Comparison of ENCODE assay signal across 25 cellular contexts in genomic region chr1:119946724-119947123, GRCh38. TPM values are rescaled to one million over a fixed set of nuclear protein-coding genes. Genes with fewer than 3 reads are reported as not detected.
A peak's percentile ranks its signal among the peaks of the same experiment; 100 is the strongest.
DNase-seq lines count a peak whose midpoint lies in the region; ATAC-seq, FAIRE-seq and TF ChIP-seq lines count a peak whose summit lies in the region.
"Had no signal": no experiment of that assay in that cellular context is flagged by ENCODE, and none has a peak within 500 bp of the region (broad histone marks: within the 10 kb centered on the region; RNA-seq: fewer than 3 reads in every experiment).

No MANE protein-coding gene starts in this region.

- DNase-seq in HFFc6 (no peak), brain microvascular endothelial cell (no peak), kidney (no peak), smooth muscle cell (lab: John Stamatoyannopoulos, UW; ENCODE audit: unreplicated experiment) (no peak), GDM1 (lab: John Stamatoyannopoulos, UW) (no peak), putamen (ENCODE audit: low spot score) (no peak)
- DNase-seq: activated CD4-positive, alpha-beta T cell treated with anti-CD3 and anti-CD28 coated beads, Interleukin-2, amount 10 ng/mL, durations not matched to agents 7 days and 5 days; activated CD8-positive, alpha-beta memory T cell treated with anti-CD3 and anti-CD28 coated beads, Interleukin-2, amount 50 U/mL, for 48 hours; activated gamma-delta T cell; adrenal gland; COR-L47; DND-41; foreskin melanocyte; hypothalamus; NCI-H1417 treated with DMSO at 0.1 percent for 48 hours; NCI-H69; retina; T-cell; transverse colon had no signal

- no peak for ATAC-seq in GM21526 (IDR thresholded peaks at IDR 0.05; ENCODE audit: low FRiP score, unreplicated experiment)
- ATAC-seq: Right ventricle myocardium inferior; stimulated activated memory B cell treated with anti-CD40 and anti-IgM and Interleukin-4, amounts not matched to agents 10 μg/mL and 1 μg/mL and 100 μg/mL, for 72 hours; T-cell had no signal

- H3K4me3 ChIP-seq in brain microvascular endothelial cell (ENCODE audit: low read depth, low read length) (no peak overlapping the region), kidney (ENCODE audit: low read length in 2 of 2) (no peak overlapping the region), smooth muscle cell (no peak overlapping the region)
- H3K4me3 ChIP-seq: adrenal gland, transverse colon had no signal

- H3K9me3 ChIP-seq in kidney (ENCODE audit: control insufficient read depth in 1 of 2, low read length in 2 of 2) (no peaks in the 10 kb centered on the region), smooth muscle cell (replicated peaks; ENCODE audit: low read depth) (no peaks in the 10 kb centered on the region)
- H3K9me3 ChIP-seq: adrenal gland, transverse colon had no signal

- H3K4me1 ChIP-seq in kidney (ENCODE audit: control insufficient read depth in 1 of 2, insufficient read depth in 1 of 2, low read depth in 1 of 2, low read length in 2 of 2) (no peaks in the 10 kb centered on the region), smooth muscle cell (ENCODE audit: low read depth) (no peaks in the 10 kb centered on the region)
- H3K4me1 ChIP-seq: adrenal gland, transverse colon had no signal

- peak overlapping the region; percentile 83 for H3K27ac Mint-ChIP-seq in HFFc6
- H3K27ac Mint-ChIP-seq: activated CD4-positive, alpha-beta T cell treated with anti-CD3 and anti-CD28 coated beads, Interleukin-2, amount 10 ng/mL, durations not matched to agents 7 days and 5 days; stimulated activated memory B cell treated with anti-CD40 and anti-IgM and Interleukin-4, amounts not matched to agents 10 μg/mL and 1 μg/mL and 100 μg/mL, for 72 hours had no signal

- no peaks in the 10 kb centered on the region for H3K9me3 Mint-ChIP-seq in HFFc6
- H3K9me3 Mint-ChIP-seq: activated CD4-positive, alpha-beta T cell treated with anti-CD3 and anti-CD28 coated beads, Interleukin-2, amount 10 ng/mL, durations not matched to agents 7 days and 5 days; stimulated activated memory B cell treated with anti-CD40 and anti-IgM and Interleukin-4, amounts not matched to agents 10 μg/mL and 1 μg/mL and 100 μg/mL, for 72 hours; T-cell had no signal

- peak overlapping the region; percentile 70 for H3K4me3 Mint-ChIP-seq in HFFc6
- H3K4me3 Mint-ChIP-seq: activated CD4-positive, alpha-beta T cell treated with anti-CD3 and anti-CD28 coated beads, Interleukin-2, amount 10 ng/mL, durations not matched to agents 7 days and 5 days; stimulated activated memory B cell treated with anti-CD40 and anti-IgM and Interleukin-4, amounts not matched to agents 10 μg/mL and 1 μg/mL and 100 μg/mL, for 72 hours; T-cell had no signal

- no peak overlapping the region for H3K9ac ChIP-seq in kidney (ENCODE audit: low read length in 2 of 2)
- no peak overlapping the region for H3K9ac ChIP-seq in smooth muscle cell (ENCODE audit: low read depth)

- H3K27me3 ChIP-seq in brain microvascular endothelial cell (replicated peaks) = no peaks in the 10 kb centered on the region
- no peaks in the 10 kb centered on the region for H3K27me3 ChIP-seq in smooth muscle cell (ENCODE audit: low read depth)
- H3K27me3 ChIP-seq: adrenal gland, transverse colon had no signal

- FAIRE-seq in kidney (lab: Jason Lieb, UNC) = peak; percentile 8
- FAIRE-seq: keratinocyte had no signal

- H4K20me1 ChIP-seq in smooth muscle cell (ENCODE audit: low read depth) = peaks cover 21% of the 10 kb centered on the region

- no peaks in the 10 kb centered on the region; the same call in 1 of the 2 replicates for H3K27me3 Mint-ChIP-seq in HFFc6 (ENCODE audit: insufficient read depth)
- H3K27me3 Mint-ChIP-seq: activated CD4-positive, alpha-beta T cell treated with anti-CD3 and anti-CD28 coated beads, Interleukin-2, amount 10 ng/mL, durations not matched to agents 7 days and 5 days; stimulated activated memory B cell treated with anti-CD40 and anti-IgM and Interleukin-4, amounts not matched to agents 10 μg/mL and 1 μg/mL and 100 μg/mL, for 72 hours; T-cell had no signal

- H3F3A ChIP-seq in smooth muscle cell (ENCODE audit: low read depth) = no peaks in the 10 kb centered on the region

- no peak for TF ChIP-seq CTCF in HFFc6 (IDR thresholded peaks at IDR 0.05)
- no peak for TF ChIP-seq CTCF in brain microvascular endothelial cell (IDR thresholded peaks at IDR 0.05; ENCODE audit: low read depth, low read length, missing control alignments)
- no peak for TF ChIP-seq CTCF in kidney (IDR thresholded peaks at IDR 0.05; ENCODE audit: borderline replicate concordance, extremely low read depth, insufficient read depth)
- TF ChIP-seq CTCF in smooth muscle cell (IDR thresholded peaks at IDR 0.05; ENCODE audit: borderline replicate concordance, insufficient read depth, poor library complexity, severe bottlenecking) = no peak

- in situ Hi-C loops in brain microvascular endothelial cell (cut with HindIII; ENCODE audit: low pct_ligation_motif_present, low sequenced_read_pairs) = no loop called here

- peaks cover 30% of the 10 kb centered on the region for H3K36me3 Mint-ChIP-seq in HFFc6 (ENCODE audit: low read depth)

- peaks cover 22% of the 10 kb centered on the region for H3K79me2 ChIP-seq in smooth muscle cell (ENCODE audit: low read depth)

- H2AFZ ChIP-seq in smooth muscle cell (ENCODE audit: low read depth) = no peak overlapping the region

- H3K27ac ChIP-seq in brain microvascular endothelial cell = peak overlapping the region; percentile 68
- H3K27ac ChIP-seq in kidney (ENCODE audit: low read depth in 2 of 2, low read length in 2 of 2) = no peak overlapping the region
- peak overlapping the region; percentile 29 for H3K27ac ChIP-seq in smooth muscle cell (ENCODE audit: low read depth)
- H3K27ac ChIP-seq: adrenal gland, transverse colon had no signal

- H3K4me2 ChIP-seq in smooth muscle cell = peak overlapping the region; percentile 38

- peaks cover 39% of the 10 kb centered on the region for H3K36me3 ChIP-seq in brain microvascular endothelial cell (replicated peaks)
- peaks cover 9 to 21% of the 10 kb centered on the region in 2 donors for H3K36me3 ChIP-seq in kidney (ENCODE audit: control insufficient read depth in 1 of 2, insufficient read depth in 2 of 2, low read length in 2 of 2)
- peaks cover 13% of the 10 kb centered on the region for H3K36me3 ChIP-seq in smooth muscle cell (ENCODE audit: low read depth)

- WGBS in smooth muscle cell (ENCODE audit: low lambda C conversion rate) = 43% methylated on average over 1 of the region's 1 CpG

- peaks cover 52% of the 10 kb centered on the region for H3K4me1 Mint-ChIP-seq in HFFc6 (ENCODE audit: low read depth)
- H3K4me1 Mint-ChIP-seq: activated CD4-positive, alpha-beta T cell treated with anti-CD3 and anti-CD28 coated beads, Interleukin-2, amount 10 ng/mL, durations not matched to agents 7 days and 5 days had no signal

- intact Hi-C loops in kidney (cut with DNase I) = no loop called here

RNA-seq across cellular contexts. Expression of gene ADAM30, which starts 50.4 kb away (rescaled TPM):
- not detected for total RNA-seq in HFFc6 (2021; fragmentation: NEBNext Ultra II Directional; extraction: Animal tissue kit (Norgen Biotek cat#: 25700))
- not detected for total RNA-seq in kidney
- polyA plus RNA-seq in kidney (ENCODE audit: insufficient read depth, low read depth, low replicate concordance) = not detected
- total RNA-seq in smooth muscle cell = not detected in 2 replicates
- polyA plus RNA-seq in smooth muscle cell = not detected in 2 replicates
- total RNA-seq: activated CD4-positive, alpha-beta T cell treated with anti-CD3 and anti-CD28 coated beads, Interleukin-2, amount 10 ng/mL, durations not matched to agents 7 days and 5 days; adrenal gland; H4; lung microvascular endothelial cell; Right ventricle myocardium inferior; T-cell; transverse colon had no signal
- polyA plus RNA-seq: adrenal gland, keratinocyte had no signal

Comparison
In these comparisons a context has a peak if more than half of its experiments do, and no peak if none do; other contexts are left out.
1. H3K27ac ChIP-seq: peak in brain microvascular endothelial cell (single experiment) and smooth muscle cell (single experiment); none in kidney (0 of 2).